Comparison of ENCODE assay signal across 9 cellular contexts in genomic region chr17:68491864-68492263, GRCh38. TPM values are rescaled to one million over a fixed set of nuclear protein-coding genes. Genes with fewer than 3 reads are reported as not detected.
A peak's percentile ranks its signal among the peaks of the same experiment; 100 is the strongest.
DNase-seq lines count a peak whose midpoint lies in the region; ATAC-seq, FAIRE-seq and TF ChIP-seq lines count a peak whose summit lies in the region.
"Had no signal": no experiment of that assay in that cellular context is flagged by ENCODE, and none has a peak within 500 bp of the region (broad histone marks: within the 10 kb centered on the region; RNA-seq: fewer than 3 reads in every experiment).

No MANE protein-coding gene starts in this region.

- H3K27me3 ChIP-seq in OCI-LY3 (ENCODE audit: low read depth, low read length) = no peaks in the 10 kb centered on the region
- no peaks in the 10 kb centered on the region for H3K27me3 ChIP-seq in esophagus muscularis mucosa
- H3K27me3 ChIP-seq in pancreas = no peaks in the 10 kb centered on the region

- TF ChIP-seq EP300 in esophagus muscularis mucosa (IDR thresholded peaks at IDR 0.05) = no peak

- H3K27ac ChIP-seq in OCI-LY3 (ENCODE audit: low read length) = peak overlapping the region; percentile 89
- peak overlapping the region in 3 of 4 donors; percentile 21 to 38 (median 38) for H3K27ac ChIP-seq in esophagus muscularis mucosa (replicated peaks in 1 of 4)
- peak overlapping the region; percentile 58 to 85 (median 75) for H3K27ac ChIP-seq in pancreas

- no peaks in the 10 kb centered on the region for H3K79me2 ChIP-seq in OCI-LY3 (ENCODE audit: low read length)

- H3K4me1 Mint-ChIP-seq in activated CD4-positive, alpha-beta T cell treated with anti-CD3 and anti-CD28 coated beads, Interleukin-2, amount 10 ng/mL, durations not matched to agents 7 days and 5 days = peaks cover 26% of the 10 kb centered on the region

- peak overlapping the region; percentile 54 for H3K4me2 ChIP-seq in OCI-LY3 (ENCODE audit: low read length)

- no peak overlapping the region for H3K4me3 Mint-ChIP-seq in activated CD4-positive, alpha-beta T cell treated with anti-CD3 and anti-CD28 coated beads, Interleukin-2, amount 10 ng/mL, durations not matched to agents 7 days and 5 days
- H3K4me3 Mint-ChIP-seq: CD4-positive, alpha-beta memory T cell had no signal

- DNase-seq in DMS79 (lab: John Stamatoyannopoulos, UW) = peak; percentile 16
- no peak for DNase-seq in esophagus muscularis mucosa (ENCODE audit: extremely low spot score)
- peak in 4 of 6 donors; percentile 54 to 71 (median 60) for DNase-seq in pancreas
- no peak for DNase-seq in inferior parietal cortex (ENCODE audit: extremely low spot score)
- no peak for DNase-seq in activated CD4-positive, alpha-beta T cell treated with anti-CD3 and anti-CD28 coated beads, Interleukin-2, amount 10 ng/mL, durations not matched to agents 7 days and 5 days
- DNase-seq: CD4-positive, alpha-beta memory T cell had no signal

- ATAC-seq in pancreas (peak; percentile 80 to 82 (median 80)), HG03469 (IDR thresholded peaks at IDR 0.05; ENCODE audit: unreplicated experiment) (no peak), HG03521 (IDR thresholded peaks at IDR 0.05; ENCODE audit: unreplicated experiment) (no peak)

- H3K4me1 ChIP-seq in OCI-LY3 (ENCODE audit: low read length) (peaks cover 42% of the 10 kb centered on the region), esophagus muscularis mucosa (peaks cover 24 to 29% (median 25%) of the 10 kb centered on the region in 4 donors), pancreas (peaks cover 0 to 22% (median 8%) of the 10 kb centered on the region in 3 donors)

- H2AFZ ChIP-seq in OCI-LY3 (ENCODE audit: low read depth, low read length) = no peak overlapping the region

- POLR2A ChIA-PET in activated CD4-positive, alpha-beta T cell treated with anti-CD3 and anti-CD28 coated beads, Interleukin-2, amount 10 ng/mL, durations not matched to agents 7 days and 5 days (lab: Charles Lee) = interaction anchor here (0.6 kb wide), 1 partner anchor 304 kb away, joined by 3 read pairs; no protein-coding TSS in a partner anchor

- peak overlapping the region; percentile 22; the same call in 1 of the 2 replicates for H3K4me3 ChIP-seq in OCI-LY3 (ENCODE audit: low read length)
- no peak overlapping the region for H3K4me3 ChIP-seq in esophagus muscularis mucosa
- peak overlapping the region in 2 of 4 donors; percentile 4 to 22 for H3K4me3 ChIP-seq in pancreas

- H3K36me3 ChIP-seq in OCI-LY3 (replicated peaks; ENCODE audit: low read depth, low read length) (no peaks in the 10 kb centered on the region), esophagus muscularis mucosa (no peaks in the 10 kb centered on the region), pancreas (no peaks in the 10 kb centered on the region)

- no peak for TF ChIP-seq CTCF in OCI-LY3 (IDR thresholded peaks at IDR 0.05; ENCODE audit: low read depth, low read length)
- no peak for TF ChIP-seq CTCF in esophagus muscularis mucosa (IDR thresholded peaks at IDR 0.05)
- no peak for TF ChIP-seq CTCF in pancreas (IDR thresholded peaks at IDR 0.05)

- H3K9me3 ChIP-seq in OCI-LY3 (ENCODE audit: insufficient read depth, low read length) (no peaks in the 10 kb centered on the region), esophagus muscularis mucosa (no peaks in the 10 kb centered on the region), pancreas (no peaks in the 10 kb centered on the region)

- CTCF ChIA-PET in activated CD4-positive, alpha-beta T cell treated with anti-CD3 and anti-CD28 coated beads, Interleukin-2, amount 10 ng/mL, durations not matched to agents 7 days and 5 days (lab: Charles Lee) = no interaction called here

- peaks cover 2% of the 10 kb centered on the region for H3K27me3 Mint-ChIP-seq in activated CD4-positive, alpha-beta T cell treated with anti-CD3 and anti-CD28 coated beads, Interleukin-2, amount 10 ng/mL, durations not matched to agents 7 days and 5 days
- H3K27me3 Mint-ChIP-seq: CD4-positive, alpha-beta memory T cell had no signal

- no peaks in the 10 kb centered on the region for H4K20me1 ChIP-seq in OCI-LY3 (ENCODE audit: insufficient read depth, low read length)

- intact Hi-C loops in esophagus muscularis mucosa (cut with DNase I) (no loop called here), pancreas (cut with DNase I) (no loop called here)

- no peak for FAIRE-seq in pancreas (lab: Jason Lieb, UNC)

- H3K9ac ChIP-seq in OCI-LY3 (ENCODE audit: low read length) = peak overlapping the region; percentile 26; the same call in 1 of the 2 replicates

- H3K36me3 Mint-ChIP-seq in activated CD4-positive, alpha-beta T cell treated with anti-CD3 and anti-CD28 coated beads, Interleukin-2, amount 10 ng/mL, durations not matched to agents 7 days and 5 days (ENCODE audit: low read depth) = peaks cover 2% of the 10 kb centered on the region
- H3K36me3 Mint-ChIP-seq: CD4-positive, alpha-beta memory T cell had no signal

- H3K27ac Mint-ChIP-seq in activated CD4-positive, alpha-beta T cell treated with anti-CD3 and anti-CD28 coated beads, Interleukin-2, amount 10 ng/mL, durations not matched to agents 7 days and 5 days = no peak overlapping the region
- H3K27ac Mint-ChIP-seq: CD4-positive, alpha-beta memory T cell had no signal

- TF ChIP-seq POLR2A in esophagus muscularis mucosa (IDR thresholded peaks at IDR 0.05; ENCODE audit: low read depth) = no peak

- peaks cover 6% of the 10 kb centered on the region for H3K9me3 Mint-ChIP-seq in activated CD4-positive, alpha-beta T cell treated with anti-CD3 and anti-CD28 coated beads, Interleukin-2, amount 10 ng/mL, durations not matched to agents 7 days and 5 days
- H3K9me3 Mint-ChIP-seq: CD4-positive, alpha-beta memory T cell had no signal

- WGBS in esophagus muscularis mucosa = 85% methylated on average over 8 of the region's 8 CpGs
- WGBS in pancreas, 2 donors = 18% methylated on average over 8 of the region's 8 CpGs

RNA-seq across cellular contexts. Expression of gene PRKAR1A, which starts 20.4 kb away (rescaled TPM):
- total RNA-seq in esophagus muscularis mucosa = 100 to 1,000 TPM; 179 to 311 (median 219) TPM
- total RNA-seq in pancreas = 100 to 1,000 TPM in 2 of 6 donors, 10 to 100 TPM in 4; 63.5 to 137 (median 82.6) TPM
- 10 to 100 TPM; 22.6 to 72.9 TPM for polyA plus RNA-seq in pancreas
- total RNA-seq in activated CD4-positive, alpha-beta T cell treated with anti-CD3 and anti-CD28 coated beads, Interleukin-2, amount 10 ng/mL, durations not matched to agents 7 days and 5 days = 100 to 1,000 TPM; 200 to 203 TPM

RNA-seq across cellular contexts. Expression of gene WIPI1, which starts 34.6 kb away (rescaled TPM):
- 10 to 100 TPM; 27.0 to 59.4 (median 43.5) TPM for total RNA-seq in esophagus muscularis mucosa
- 10 to 100 TPM; 23.3 to 32.2 (median 27.1) TPM for total RNA-seq in pancreas
- 10 to 100 TPM; 14.0 to 15.7 TPM for polyA plus RNA-seq in pancreas
- total RNA-seq in activated CD4-positive, alpha-beta T cell treated with anti-CD3 and anti-CD28 coated beads, Interleukin-2, amount 10 ng/mL, durations not matched to agents 7 days and 5 days = 10 to 100 TPM; 28.2 to 34.4 TPM

Comparison
In these comparisons a context has a peak if more than half of its experiments do, and no peak if none do; other contexts are left out.
1. DNase-seq: peak in DMS79 (single experiment) and pancreas (4 of 6); none in esophagus muscularis mucosa (single experiment), inferior parietal cortex (single experiment) and activated CD4-positive, alpha-beta T cell treated with anti-CD3 and anti-CD28 coated beads, Interleukin-2, amount 10 ng/mL, durations not matched to agents 7 days and 5 days (single experiment).
2. H3K27ac ChIP-seq: peak in every context shown above with its lines; median percentile 89 in OCI-LY3; 75 in pancreas; 38 in esophagus muscularis mucosa.
3. ATAC-seq: peak in pancreas (4 of 4); none in HG03469 (single experiment) and HG03521 (single experiment).